19 cellular contexts compared by ENCODE assay signal in genomic region chr19:51676566-51677083, GRCh38. TPM values are rescaled to one million over a fixed set of nuclear protein-coding genes. Genes with fewer than 3 reads are reported as not detected.
DNase-seq lines count a peak whose midpoint lies in the region; ATAC-seq and TF ChIP-seq lines count a peak whose summit lies in the region.
"Had no signal": no experiment of that assay in that cellular context is flagged by ENCODE, and none has a peak within 500 bp of the region (broad histone marks: within the 10 kb centered on the region; RNA-seq: fewer than 3 reads in every experiment).

No MANE protein-coding gene starts in this region.

- H3K27me3 ChIP-seq in Loucy (ENCODE audit: insufficient read depth, low read length, poor library complexity, severe bottlenecking), result peaks cover 4% of the 10 kb centered on the region

- peak overlapping the region; percentile 72 for H3K4me2 ChIP-seq in Loucy (ENCODE audit: low read depth, low read length, poor library complexity, severe bottlenecking)

- H3K9me3 Mint-ChIP-seq in activated CD4-positive, alpha-beta memory T cell treated with anti-CD3 and anti-CD28 coated beads for 36 hours, result peaks cover 10% of the 10 kb centered on the region
- peaks cover 11% of the 10 kb centered on the region for H3K9me3 Mint-ChIP-seq in activated CD4-positive, alpha-beta memory T cell treated with anti-CD3 and anti-CD28 coated beads, Interleukin-2, amount 10 ng/mL, durations not matched to agents 7 days and 5 days
- H3K9me3 Mint-ChIP-seq in activated naive CD4-positive, alpha-beta T cell treated with anti-CD3 and anti-CD28 coated beads, Interleukin-2, amount 50 U/mL, for 24 hours, result no peaks in the 10 kb centered on the region

- H3K4me1 Mint-ChIP-seq in activated CD4-positive, alpha-beta memory T cell treated with anti-CD3 and anti-CD28 coated beads for 36 hours (ENCODE audit: low read depth), result peaks cover 9% of the 10 kb centered on the region
- peaks cover 8% of the 10 kb centered on the region for H3K4me1 Mint-ChIP-seq in activated CD4-positive, alpha-beta memory T cell treated with anti-CD3 and anti-CD28 coated beads, Interleukin-2, amount 10 ng/mL, durations not matched to agents 7 days and 5 days
- H3K4me1 Mint-ChIP-seq in activated naive CD4-positive, alpha-beta T cell treated with anti-CD3 and anti-CD28 coated beads, Interleukin-2, amount 50 U/mL, for 24 hours, result peaks cover 20% of the 10 kb centered on the region

- intact Hi-C loops in activated CD4-positive, alpha-beta memory T cell treated with anti-CD3 and anti-CD28 coated beads for 36 hours (cut with micrococcal nuclease), result no loop called here

- peaks cover 3% of the 10 kb centered on the region for H3K36me3 Mint-ChIP-seq in activated CD4-positive, alpha-beta memory T cell treated with anti-CD3 and anti-CD28 coated beads for 36 hours
- no peaks in the 10 kb centered on the region for H3K36me3 Mint-ChIP-seq in activated CD4-positive, alpha-beta memory T cell treated with anti-CD3 and anti-CD28 coated beads, Interleukin-2, amount 10 ng/mL, durations not matched to agents 7 days and 5 days (ENCODE audit: low read depth)
- H3K36me3 Mint-ChIP-seq in activated naive CD4-positive, alpha-beta T cell treated with anti-CD3 and anti-CD28 coated beads, Interleukin-2, amount 50 U/mL, for 24 hours, result no peaks in the 10 kb centered on the region

- peak overlapping the region; percentile 58 for H3K4me3 ChIP-seq in Loucy (ENCODE audit: low read length, poor library complexity, severe bottlenecking)
- H3K4me3 ChIP-seq: heart left ventricle, lower lobe of right lung had no signal

- H3K79me2 ChIP-seq in Loucy (ENCODE audit: insufficient read depth, low read length), result no peaks in the 10 kb centered on the region

- peak overlapping the region; percentile 46; the same call in 1 of the 2 replicates for H2AFZ ChIP-seq in Loucy (ENCODE audit: low read length)

- H3K9me2 ChIP-seq in Loucy (replicated peaks; ENCODE audit: low read depth, low read length), result no peaks in the 10 kb centered on the region

- peaks cover 3% of the 10 kb centered on the region; the same call in 1 of the 2 replicates for H3K9me3 ChIP-seq in Loucy (ENCODE audit: insufficient read depth, low read depth, low read length)
- H3K9me3 ChIP-seq: heart left ventricle, lower lobe of right lung had no signal

- no peaks in the 10 kb centered on the region; the same call in 1 of the 2 replicates for H3F3A ChIP-seq in Loucy (ENCODE audit: low read depth)

- H3K4me3 Mint-ChIP-seq in activated CD4-positive, alpha-beta memory T cell treated with anti-CD3 and anti-CD28 coated beads for 36 hours, result no peak overlapping the region
- no peak overlapping the region for H3K4me3 Mint-ChIP-seq in activated CD4-positive, alpha-beta memory T cell treated with anti-CD3 and anti-CD28 coated beads, Interleukin-2, amount 10 ng/mL, durations not matched to agents 7 days and 5 days
- H3K4me3 Mint-ChIP-seq in activated naive CD4-positive, alpha-beta T cell treated with anti-CD3 and anti-CD28 coated beads, Interleukin-2, amount 50 U/mL, for 24 hours, result peak overlapping the region; percentile 74

- peaks cover 12% of the 10 kb centered on the region for H3K27me3 Mint-ChIP-seq in activated CD4-positive, alpha-beta memory T cell treated with anti-CD3 and anti-CD28 coated beads for 36 hours
- H3K27me3 Mint-ChIP-seq in activated CD4-positive, alpha-beta memory T cell treated with anti-CD3 and anti-CD28 coated beads, Interleukin-2, amount 10 ng/mL, durations not matched to agents 7 days and 5 days, result peaks cover 14% of the 10 kb centered on the region
- H3K27me3 Mint-ChIP-seq in activated naive CD4-positive, alpha-beta T cell treated with anti-CD3 and anti-CD28 coated beads, Interleukin-2, amount 50 U/mL, for 24 hours, result no peaks in the 10 kb centered on the region

- CTCF ChIA-PET in activated CD4-positive, alpha-beta memory T cell treated with anti-CD3 and anti-CD28 coated beads for 36 hours (lab: Charles Lee), result interaction anchor here (0.6 to 5.8 kb wide), 6 partner anchors 15 to 329 kb away, joined by 3 to 40 read pairs (median 3); no protein-coding TSS in a partner anchor
- CTCF ChIA-PET in activated CD4-positive, alpha-beta memory T cell treated with anti-CD3 and anti-CD28 coated beads, Interleukin-2, amount 10 ng/mL, durations not matched to agents 7 days and 5 days (lab: Charles Lee), result interaction anchor here (0.6 to 3.1 kb wide), 2 partner anchors 19 to 202 kb away, joined by 3 to 18 read pairs; no protein-coding TSS in a partner anchor

- POLR2A ChIA-PET in activated CD4-positive, alpha-beta memory T cell treated with anti-CD3 and anti-CD28 coated beads for 36 hours (lab: Charles Lee), result interaction anchor here (1.5 kb wide), 1 partner anchor 27 kb away, joined by 4 read pairs; no protein-coding TSS in a partner anchor
- POLR2A ChIA-PET in activated CD4-positive, alpha-beta memory T cell treated with anti-CD3 and anti-CD28 coated beads, Interleukin-2, amount 10 ng/mL, durations not matched to agents 7 days and 5 days (lab: Charles Lee), result interaction anchor here (1.5 kb wide), 1 partner anchor 27 kb away, joined by 3 read pairs; no protein-coding TSS in a partner anchor

- peak overlapping the region; percentile 73 for H3K27ac Mint-ChIP-seq in activated CD4-positive, alpha-beta memory T cell treated with anti-CD3 and anti-CD28 coated beads for 36 hours
- H3K27ac Mint-ChIP-seq in activated CD4-positive, alpha-beta memory T cell treated with anti-CD3 and anti-CD28 coated beads, Interleukin-2, amount 10 ng/mL, durations not matched to agents 7 days and 5 days, result no peak overlapping the region
- H3K27ac Mint-ChIP-seq in activated naive CD4-positive, alpha-beta T cell treated with anti-CD3 and anti-CD28 coated beads, Interleukin-2, amount 50 U/mL, for 24 hours, result peak overlapping the region; percentile 11
- H3K27ac Mint-ChIP-seq: CD14-positive monocyte had no signal

- peaks cover 7% of the 10 kb centered on the region for H3K4me1 ChIP-seq in Loucy (ENCODE audit: insufficient read depth, low read length, poor library complexity, severe bottlenecking)
- H3K4me1 ChIP-seq: heart left ventricle, lower lobe of right lung had no signal

- no peaks in the 10 kb centered on the region for H4K20me1 ChIP-seq in Loucy (ENCODE audit: insufficient read depth, low read length, poor library complexity, severe bottlenecking)

- no peak for TF ChIP-seq CTCF in Loucy (conservative IDR thresholded peaks at IDR 0.05; ENCODE audit: low read length)

- peak; percentile 36 for DNase-seq in activated CD4-positive, alpha-beta memory T cell treated with anti-CD3 and anti-CD28 coated beads for 36 hours
- DNase-seq in activated CD4-positive, alpha-beta memory T cell treated with anti-CD3 and anti-CD28 coated beads, Interleukin-2, amount 10 ng/mL, durations not matched to agents 7 days and 5 days, result no peak
- DNase-seq in stimulated activated naive CD4-positive, alpha-beta T cell (lab: John Stamatoyannopoulos, UW), result peak in 4 of 6 experiments; percentile 11 to 48 (median 28)
- DNase-seq in activated gamma-delta T cell treated with Interleukin-2 at 50 U/mL for 16 hours (no peak), ureter (ENCODE audit: low spot score) (no peak)
- DNase-seq: caudate nucleus; DMS79; effector memory CD4-positive, alpha-beta T cell; H7; heart left ventricle; lower lobe of right lung; NCI-H2171 had no signal

- H3K9ac ChIP-seq in Loucy (ENCODE audit: low read depth, low read length, poor library complexity, severe bottlenecking), result no peak overlapping the region

- no peaks in the 10 kb centered on the region for H3K36me3 ChIP-seq in Loucy (ENCODE audit: insufficient read depth, low read length)
- H3K36me3 ChIP-seq: heart left ventricle, lower lobe of right lung had no signal

- ATAC-seq in HG02973 (IDR thresholded peaks at IDR 0.05; ENCODE audit: unreplicated experiment), result no peak
- ATAC-seq: heart left ventricle had no signal

RNA-seq across cellular contexts. Expression of gene SPACA6, which starts 16.5 kb away (rescaled TPM):
- total RNA-seq in activated CD4-positive, alpha-beta memory T cell treated with anti-CD3 and anti-CD28 coated beads for 36 hours, result 10 to 100 TPM in 1 of 2 experiments, 1 to 10 TPM in 1; 10.0 to 14.2 TPM
- 1 to 10 TPM; 5.2 to 6.6 TPM for total RNA-seq in activated CD4-positive, alpha-beta memory T cell treated with anti-CD3 and anti-CD28 coated beads, Interleukin-2, amount 10 ng/mL, durations not matched to agents 7 days and 5 days
- 25.6 TPM for total RNA-seq in ureter

RNA-seq across cellular contexts. Expression of gene SIGLEC14, which starts 30.0 kb away (rescaled TPM):
- not detected for total RNA-seq in activated CD4-positive, alpha-beta memory T cell treated with anti-CD3 and anti-CD28 coated beads for 36 hours
- not detected for total RNA-seq in activated CD4-positive, alpha-beta memory T cell treated with anti-CD3 and anti-CD28 coated beads, Interleukin-2, amount 10 ng/mL, durations not matched to agents 7 days and 5 days
- 4.2 TPM for total RNA-seq in ureter
- total RNA-seq: fibroblast of lung, H7, PC-3, SK-MEL-5 had no signal

RNA-seq across cellular contexts. Expression of gene SIGLEC5, which starts 46.4 kb away (rescaled TPM):
- total RNA-seq in activated CD4-positive, alpha-beta memory T cell treated with anti-CD3 and anti-CD28 coated beads for 36 hours, result not detected
- total RNA-seq in activated CD4-positive, alpha-beta memory T cell treated with anti-CD3 and anti-CD28 coated beads, Interleukin-2, amount 10 ng/mL, durations not matched to agents 7 days and 5 days, result not detected
- total RNA-seq in ureter, result 1.2 TPM
- total RNA-seq: fibroblast of lung, H7, PC-3, SK-MEL-5 had no signal

RNA-seq across cellular contexts. Expression of gene HAS1, which starts 47.2 kb away (rescaled TPM):
- not detected for total RNA-seq in activated CD4-positive, alpha-beta memory T cell treated with anti-CD3 and anti-CD28 coated beads for 36 hours
- not detected for total RNA-seq in activated CD4-positive, alpha-beta memory T cell treated with anti-CD3 and anti-CD28 coated beads, Interleukin-2, amount 10 ng/mL, durations not matched to agents 7 days and 5 days
- total RNA-seq in ureter, result 0.18 TPM
- total RNA-seq: fibroblast of lung, H7, lower lobe of right lung, PC-3, SK-MEL-5 had no signal

Comparison
In these comparisons a context has a peak if more than half of its experiments do, and no peak if none do; other contexts are left out.
1. DNase-seq: peak in activated CD4-positive, alpha-beta memory T cell treated with anti-CD3 and anti-CD28 coated beads for 36 hours (single experiment) and stimulated activated naive CD4-positive, alpha-beta T cell (4 of 6); none in activated CD4-positive, alpha-beta memory T cell treated with anti-CD3 and anti-CD28 coated beads, Interleukin-2, amount 10 ng/mL, durations not matched to agents 7 days and 5 days (single experiment), activated gamma-delta T cell treated with Interleukin-2 at 50 U/mL for 16 hours (single experiment) and ureter (single experiment).